17 cellular contexts compared by ENCODE assay signal in genomic region chr18:998976-999375, GRCh38.
"Had no signal": no experiment of that assay in that cellular context is flagged by ENCODE, and none has a peak within 500 bp of the region (broad histone marks: within the 10 kb centered on the region; RNA-seq: fewer than 3 reads in every experiment).

No MANE protein-coding gene starts in this region.

- ATAC-seq: activated CD4-positive, CD25-positive, alpha-beta regulatory T cell treated with anti-CD3 and anti-CD28 coated beads, Interleukin-2, amount 50 U/mL, for 24 hours; body of pancreas; left lung; naive thymus-derived CD8-positive, alpha-beta T cell; psoas muscle; right cardiac atrium had no signal

- DNase-seq: activated CD4-positive, alpha-beta memory T cell treated with anti-CD3 and anti-CD28 coated beads, Interleukin-2, amount 10 ng/mL, durations not matched to agents 7 days and 5 days; activated CD4-positive, alpha-beta T cell treated with anti-CD3 and anti-CD28 coated beads, Interleukin-2, amount 10 ng/mL, durations not matched to agents 24 days and 14 days; activated effector memory CD4-positive, alpha-beta T cell treated with anti-CD3 and anti-CD28 coated beads, Interleukin-2, amount 50 U/mL, for 16 hours; activated naive CD4-positive, alpha-beta T cell treated with anti-CD3 and anti-CD28 coated beads, Interleukin-2, amount 50 U/mL, for 16 hours; anterior cingulate cortex; body of pancreas; immature natural killer cell; left lung; naive thymus-derived CD8-positive, alpha-beta T cell; ovary; psoas muscle; right cardiac atrium; stimulated activated CD4-positive, alpha-beta T cell treated with anti-CD3 and anti-CD28 coated beads, Interleukin-4, amount 100 ng/mL, for 24 hours; stimulated activated naive CD4-positive, alpha-beta T cell treated with Interleukin-2 at 50 U/mL for 16 hours had no signal

- H3K4me3 Mint-ChIP-seq: activated CD4-positive, alpha-beta memory T cell treated with anti-CD3 and anti-CD28 coated beads, Interleukin-2, amount 10 ng/mL, durations not matched to agents 7 days and 5 days; activated CD4-positive, alpha-beta T cell treated with anti-CD3 and anti-CD28 coated beads, Interleukin-2, amount 10 ng/mL, durations not matched to agents 24 days and 14 days; immature natural killer cell; naive thymus-derived CD8-positive, alpha-beta T cell had no signal

- H3K27ac ChIP-seq: body of pancreas, epithelial cell of prostate, left lung, ovary, psoas muscle had no signal

- H3K4me3 ChIP-seq: body of pancreas, left lung, lung, ovary, psoas muscle had no signal

- H3K36me3 ChIP-seq: left lung, ovary had no signal

- H3K9me3 ChIP-seq: body of pancreas, ovary, psoas muscle had no signal

- H3K27ac Mint-ChIP-seq: activated CD4-positive, alpha-beta memory T cell treated with anti-CD3 and anti-CD28 coated beads, Interleukin-2, amount 10 ng/mL, durations not matched to agents 7 days and 5 days; activated CD4-positive, alpha-beta T cell treated with anti-CD3 and anti-CD28 coated beads, Interleukin-2, amount 10 ng/mL, durations not matched to agents 24 days and 14 days; immature natural killer cell; naive thymus-derived CD8-positive, alpha-beta T cell had no signal

- H3K4me1 ChIP-seq: body of pancreas, left lung, psoas muscle had no signal

- H3K27me3 ChIP-seq: body of pancreas, left lung, ovary had no signal

- H3K27me3 Mint-ChIP-seq: activated CD4-positive, alpha-beta memory T cell treated with anti-CD3 and anti-CD28 coated beads, Interleukin-2, amount 10 ng/mL, durations not matched to agents 7 days and 5 days; activated CD4-positive, alpha-beta T cell treated with anti-CD3 and anti-CD28 coated beads, Interleukin-2, amount 10 ng/mL, durations not matched to agents 24 days and 14 days had no signal

- H3K4me1 Mint-ChIP-seq: activated CD4-positive, alpha-beta memory T cell treated with anti-CD3 and anti-CD28 coated beads, Interleukin-2, amount 10 ng/mL, durations not matched to agents 7 days and 5 days; activated CD4-positive, alpha-beta T cell treated with anti-CD3 and anti-CD28 coated beads, Interleukin-2, amount 10 ng/mL, durations not matched to agents 24 days and 14 days; immature natural killer cell; naive thymus-derived CD8-positive, alpha-beta T cell had no signal
